ENCODE assay signal across 16 cellular contexts in genomic region chr1:184820956-184821355, GRCh38.
"Had no signal": no experiment of that assay in that cellular context is flagged by ENCODE, and none has a peak within 500 bp of the region (broad histone marks: within the 10 kb centered on the region; RNA-seq: fewer than 3 reads in every experiment).

No MANE protein-coding gene starts in this region.

- H3K4me3 Mint-ChIP-seq: naive thymus-derived CD4-positive, alpha-beta T cell had no signal

- H3K27ac ChIP-seq: dorsolateral prefrontal cortex, foreskin keratinocyte had no signal

- H3K4me3 ChIP-seq: coronary artery, dorsolateral prefrontal cortex, heart right ventricle, right atrium auricular region, smooth muscle cell had no signal

- H3K4me1 ChIP-seq: foreskin keratinocyte had no signal

- ATAC-seq: esophagus mucosa; foreskin keratinocyte; naive thymus-derived CD4-positive, alpha-beta T cell had no signal

- H3K9me3 ChIP-seq: heart right ventricle, neutrophil, right atrium auricular region had no signal

- H3K27me3 ChIP-seq: foreskin keratinocyte, heart right ventricle, neutrophil, right atrium auricular region had no signal

- H3K27me3 Mint-ChIP-seq: naive thymus-derived CD4-positive, alpha-beta T cell had no signal

- DNase-seq: dorsolateral prefrontal cortex; effector CD8-positive, alpha-beta T cell; foreskin keratinocyte; heart right ventricle; hypothalamus; kidney glomerular epithelial cell; mammary epithelial cell; naive thymus-derived CD4-positive, alpha-beta T cell; stimulated activated CD4-positive, alpha-beta T cell treated with anti-CD3 and anti-CD28 coated beads, Interleukin-2, amount 100 ng/mL, for 48 hours; stimulated activated naive CD4-positive, alpha-beta T cell treated with Interleukin-2 at 50 U/mL for 16 hours; trophoblast cell had no signal

- H3K4me2 ChIP-seq: smooth muscle cell had no signal
